ENCODE assay signal across 23 cellular contexts in genomic region chr2:189997016-189997415, GRCh38.
"Had no signal": no experiment of that assay in that cellular context is flagged by ENCODE, and none has a peak within 500 bp of the region (broad histone marks: within the 10 kb centered on the region; RNA-seq: fewer than 3 reads in every experiment).

No MANE protein-coding gene starts in this region.

- H3K79me2 ChIP-seq: parathyroid adenoma had no signal

- H2AFZ ChIP-seq: neural progenitor cell, parathyroid adenoma had no signal

- H3K27ac ChIP-seq: coronary artery, esophagus muscularis mucosa, left lung, neural progenitor cell, parathyroid adenoma, right atrium auricular region, spleen, thoracic aorta, tibial nerve, upper lobe of left lung had no signal

- DNase-seq: dermis blood vessel endothelial cell; effector memory CD4-positive, alpha-beta T cell; hypothalamus; kidney; left lung; mesenchymal stem cell; mucosa of descending colon; naive thymus-derived CD4-positive, alpha-beta T cell; spleen; stimulated activated CD4-positive, alpha-beta T cell treated with anti-CD3 and anti-CD28 coated beads, Interleukin-4, amount 100 ng/mL, for 4 hours; upper lobe of left lung had no signal

- ATAC-seq: left lung; mucosa of descending colon; naive thymus-derived CD4-positive, alpha-beta T cell; sciatic nerve; stimulated activated memory B cell treated with anti-CD40 and anti-IgM and Interleukin-4, amounts not matched to agents 10 μg/mL and 1 μg/mL and 100 μg/mL, for 72 hours had no signal

- H3K9ac ChIP-seq: neural progenitor cell, parathyroid adenoma had no signal

- H3K4me2 ChIP-seq: neural progenitor cell had no signal

- H3K36me3 ChIP-seq: esophagus muscularis mucosa, left lung, neural progenitor cell, right atrium auricular region, spleen, thoracic aorta, tibial nerve, upper lobe of left lung had no signal

- FAIRE-seq: endothelial cell of umbilical vein, frontal cortex, kidney, urothelium cell line had no signal

- H3K4me1 ChIP-seq: esophagus muscularis mucosa, left lung, neural progenitor cell, parathyroid adenoma, right atrium auricular region, spleen, tibial nerve, upper lobe of left lung had no signal

- H3K27me3 ChIP-seq: esophagus muscularis mucosa, left lung, neural progenitor cell, right atrium auricular region, spleen, tibial nerve, upper lobe of left lung had no signal

- H3K4me3 ChIP-seq: coronary artery, esophagus muscularis mucosa, left lung, mucosa of descending colon, neural progenitor cell, right atrium auricular region, spleen, thoracic aorta, tibial nerve, upper lobe of left lung had no signal
